11 cellular contexts compared by ENCODE assay signal in genomic region chr7:155860840-155861479, GRCh38. TPM values are rescaled to one million over a fixed set of nuclear protein-coding genes. Genes with fewer than 3 reads are reported as not detected.
A peak's percentile ranks its signal among the peaks of the same experiment; 100 is the strongest.
DNase-seq lines count a peak whose midpoint lies in the region; ATAC-seq and TF ChIP-seq lines count a peak whose summit lies in the region.
"Had no signal": no experiment of that assay in that cellular context is flagged by ENCODE, and none has a peak within 500 bp of the region (broad histone marks: within the 10 kb centered on the region; RNA-seq: fewer than 3 reads in every experiment).

No MANE protein-coding gene starts in this region.

- intact Hi-C loops in adrenal gland (cut with DNase I) (no loop called here), left colon (cut with DNase I, micrococcal nuclease) (no loop called here), vagina (cut with DNase I) (no loop called here)

- no peaks in the 10 kb centered on the region for H3K27me3 ChIP-seq in adrenal gland
- H3K27me3 ChIP-seq in vagina, result no peaks in the 10 kb centered on the region
- H3K27me3 ChIP-seq: ascending aorta had no signal

- H3K4me3 ChIP-seq in adrenal gland (no peak overlapping the region), vagina (no peak overlapping the region)
- H3K4me3 ChIP-seq: ascending aorta had no signal

- H3K36me3 ChIP-seq in adrenal gland (replicated peaks in 1 of 2), result no peaks in the 10 kb centered on the region
- H3K36me3 ChIP-seq in vagina, result no peaks in the 10 kb centered on the region
- H3K36me3 ChIP-seq: ascending aorta had no signal

- peak overlapping the region; percentile 61 to 97 (median 83) for H3K27ac ChIP-seq in adrenal gland
- no peak overlapping the region for H3K27ac ChIP-seq in vagina
- H3K27ac ChIP-seq: ascending aorta had no signal

- peaks cover 12% of the 10 kb centered on the region for H3K27me3 Mint-ChIP-seq in activated T-cell treated with anti-CD3 and anti-CD28 coated beads, Interleukin-2, amount 50 U/mL, for 4 hours (ENCODE audit: low read depth)

- peak in 1 of 6 experiments; percentile 2 for TF ChIP-seq CTCF in adrenal gland (IDR thresholded peaks at IDR 0.05)
- no peak for TF ChIP-seq CTCF in vagina (IDR thresholded peaks at IDR 0.05)

- WGBS in adrenal gland, 4 donors, result 13 to 26% (median 20%) methylated on average over 11 of the region's 11 CpGs

- H3K9me3 ChIP-seq in adrenal gland (replicated peaks in 1 of 3), result no peaks in the 10 kb centered on the region
- no peaks in the 10 kb centered on the region for H3K9me3 ChIP-seq in vagina
- H3K9me3 ChIP-seq: ascending aorta had no signal

- H3K36me3 Mint-ChIP-seq in activated T-cell treated with anti-CD3 and anti-CD28 coated beads, Interleukin-2, amount 50 U/mL, for 4 hours (ENCODE audit: insufficient read depth), result no peaks in the 10 kb centered on the region

- H3K9me3 Mint-ChIP-seq in activated T-cell treated with anti-CD3 and anti-CD28 coated beads, Interleukin-2, amount 50 U/mL, for 4 hours, result no peaks in the 10 kb centered on the region

- H3K4me1 ChIP-seq in adrenal gland (replicated peaks in 1 of 2) (peaks cover 7 to 22% of the 10 kb centered on the region in 2 donors), vagina (peaks cover 11% of the 10 kb centered on the region)
- H3K4me1 ChIP-seq: ascending aorta had no signal

- H3K4me3 Mint-ChIP-seq in activated T-cell treated with anti-CD3 and anti-CD28 coated beads, Interleukin-2, amount 50 U/mL, for 4 hours, result no peak overlapping the region

- peak; percentile 41 for DNase-seq in activated effector memory CD4-positive, alpha-beta T cell treated with anti-CD3 and anti-CD28 coated beads, Interleukin-2, amount 50 U/mL, for 16 hours
- no peak for DNase-seq in activated effector memory CD4-positive, alpha-beta T cell treated with Interleukin-2 at 50 U/mL for 16 hours
- DNase-seq in adrenal gland (peak; percentile 89 to 96 (median 93)), left colon (no peak), vagina (ENCODE audit: extremely low spot score in 2 of 2) (peak; percentile 40 to 81), NCI-H2227 treated with DMSO at 0.1 percent for 48 hours (lab: John Stamatoyannopoulos, UW) (no peak)
- no peak for DNase-seq in activated T-cell treated with anti-CD3 and anti-CD28 coated beads, Interleukin-2, amount 50 U/mL, for 4 hours
- DNase-seq: NCI-H1048 had no signal

- ATAC-seq in left colon (peak; percentile 49), HG03378 (IDR thresholded peaks at IDR 0.05; ENCODE audit: unreplicated experiment) (no peak)
- ATAC-seq in activated T-cell treated with anti-CD3 and anti-CD28 coated beads, Interleukin-2, amount 50 U/mL, for 4 hours, result no peak

- TF ChIP-seq POLR2A in adrenal gland (IDR thresholded peaks at IDR 0.05), result peak in 1 of 2 donors; percentile 41
- TF ChIP-seq POLR2A in vagina (IDR thresholded peaks at IDR 0.05), result no peak

- no peaks in the 10 kb centered on the region for H3K4me1 Mint-ChIP-seq in activated T-cell treated with anti-CD3 and anti-CD28 coated beads, Interleukin-2, amount 50 U/mL, for 4 hours (ENCODE audit: low read depth)

RNA-seq across cellular contexts. Expression of gene SHH, which starts 48.7 kb away (rescaled TPM):
- total RNA-seq in adrenal gland, result 10 to 100 TPM in 5 of 8 donors, 1 to 10 TPM in 3; 3.3 to 38.0 (median 15.2) TPM
- polyA plus RNA-seq in adrenal gland, result 10 to 100 TPM in 1 of 3 donors, 1 to 10 TPM in 2; 3.0 to 13.7 (median 7.0) TPM
- total RNA-seq in left colon, result 1 to 10 TPM; 3.4 to 9.4 TPM
- 0.25 TPM for total RNA-seq in vagina
- under 1 TPM in 2 of 3 donors, not detected in 1; 0.05 TPM for total RNA-seq in activated T-cell treated with anti-CD3 and anti-CD28 coated beads, Interleukin-2, amount 50 U/mL, for 4 hours
- polyA plus RNA-seq: BJ had no signal

Comparison
In these comparisons a context has a peak if more than half of its experiments do, and no peak if none do; other contexts are left out.
1. DNase-seq: peak in activated effector memory CD4-positive, alpha-beta T cell treated with anti-CD3 and anti-CD28 coated beads, Interleukin-2, amount 50 U/mL, for 16 hours (single experiment), adrenal gland (7 of 7) and vagina (2 of 2); none in activated effector memory CD4-positive, alpha-beta T cell treated with Interleukin-2 at 50 U/mL for 16 hours (single experiment), left colon (0 of 2), NCI-H2227 treated with DMSO at 0.1 percent for 48 hours (single experiment) and activated T-cell treated with anti-CD3 and anti-CD28 coated beads, Interleukin-2, amount 50 U/mL, for 4 hours (single experiment).